Comparison of ENCODE assay signal across 8 cellular contexts in the genomic region with DNA sequence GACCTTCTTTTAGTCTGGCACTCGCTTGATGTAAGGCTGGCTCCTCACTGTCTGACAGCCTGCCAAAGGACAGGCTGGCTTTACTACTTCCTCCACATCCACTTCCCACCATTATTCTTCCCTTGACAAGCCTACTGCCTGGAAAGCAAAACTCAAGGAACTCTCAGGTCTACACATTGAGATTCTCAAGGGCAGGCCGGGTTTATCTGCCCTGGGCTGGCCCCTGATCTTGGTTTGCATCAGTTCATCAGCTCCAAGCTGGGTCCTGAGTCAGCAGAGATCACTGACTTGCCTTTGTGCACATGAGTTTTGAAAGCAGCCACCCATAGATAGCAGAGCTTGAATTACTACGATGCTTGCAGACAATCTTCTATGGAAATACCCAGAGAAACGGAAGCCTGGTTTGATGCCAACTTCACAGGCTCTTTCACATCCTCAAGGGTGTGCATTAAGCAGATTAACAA. TPM values are rescaled to one million over a fixed set of nuclear protein-coding genes. Genes with fewer than 3 reads are reported as not detected.
A peak's percentile ranks its signal among the peaks of the same experiment; 100 is the strongest.
DNase-seq lines count a peak whose midpoint lies in the region; ATAC-seq lines count a peak whose summit lies in the region.

No MANE protein-coding gene starts in this region.

- no peaks in the 10 kb centered on the region for H3K27me3 Mint-ChIP-seq in activated CD4-positive, alpha-beta T cell treated with anti-CD3 and anti-CD28 coated beads, Interleukin-2, amount 10 ng/mL, durations not matched to agents 24 days and 14 days
- no peaks in the 10 kb centered on the region for H3K27me3 Mint-ChIP-seq in activated naive CD4-positive, alpha-beta T cell treated with anti-CD3 and anti-CD28 coated beads, Interleukin-2, amount 10 ng/mL, durations not matched to agents 7 days and 5 days

- CTCF ChIA-PET in activated naive CD4-positive, alpha-beta T cell treated with anti-CD3 and anti-CD28 coated beads, Interleukin-2, amount 10 ng/mL, durations not matched to agents 7 days and 5 days (lab: Charles Lee): interaction anchor here (1.4 to 1.8 kb wide), 3 partner anchors 10 to 471 kb away, joined by 3 to 5 read pairs (median 5); no protein-coding TSS in a partner anchor

- H3K36me3 Mint-ChIP-seq in activated CD4-positive, alpha-beta T cell treated with anti-CD3 and anti-CD28 coated beads, Interleukin-2, amount 10 ng/mL, durations not matched to agents 24 days and 14 days (ENCODE audit: low read depth): peaks cover 14% of the 10 kb centered on the region
- peaks cover 6% of the 10 kb centered on the region for H3K36me3 Mint-ChIP-seq in activated naive CD4-positive, alpha-beta T cell treated with anti-CD3 and anti-CD28 coated beads, Interleukin-2, amount 10 ng/mL, durations not matched to agents 7 days and 5 days

- ATAC-seq in HG03108 (IDR thresholded peaks at IDR 0.05; ENCODE audit: unreplicated experiment): peak; percentile 73
- peak; percentile 33 for ATAC-seq in sciatic nerve

- intact Hi-C loops in activated CD4-positive, alpha-beta T cell treated with anti-CD3 and anti-CD28 coated beads, Interleukin-2, amount 10 ng/mL, durations not matched to agents 24 days and 14 days (cut with micrococcal nuclease): loop anchor here (1.0 to 2.0 kb wide), 3 partner anchors 9 to 15 kb away; no protein-coding TSS in a partner anchor
- intact Hi-C loops in sciatic nerve (cut with DNase I): no loop called here

- peak overlapping the region; percentile 49 for H3K4me3 Mint-ChIP-seq in activated CD4-positive, alpha-beta T cell treated with anti-CD3 and anti-CD28 coated beads, Interleukin-2, amount 10 ng/mL, durations not matched to agents 24 days and 14 days
- H3K4me3 Mint-ChIP-seq in activated naive CD4-positive, alpha-beta T cell treated with anti-CD3 and anti-CD28 coated beads, Interleukin-2, amount 10 ng/mL, durations not matched to agents 7 days and 5 days: no peak overlapping the region

- DNase-seq in activated CD4-positive, alpha-beta T cell treated with anti-CD3 and anti-CD28 coated beads, Interleukin-2, amount 10 ng/mL, durations not matched to agents 24 days and 14 days: no peak
- DNase-seq in activated CD4-positive, alpha-beta T cell treated with anti-CD3 and anti-CD28 coated beads for 4 hours: no peak
- DNase-seq in activated naive CD4-positive, alpha-beta T cell treated with anti-CD3 and anti-CD28 coated beads, Interleukin-2, amount 10 ng/mL, durations not matched to agents 7 days and 5 days: no peak
- no peak for DNase-seq in sciatic nerve (ENCODE audit: low spot score)
- DNase-seq in SHP77 (lab: John Stamatoyannopoulos, UW): no peak
- DNase-seq in NCI-H1694 treated with DMSO at 0.1 percent for 48 hours (lab: John Stamatoyannopoulos, UW): no peak
- no peak for DNase-seq in DMS53 (lab: John Stamatoyannopoulos, UW)

- peaks cover 19% of the 10 kb centered on the region for H3K4me1 Mint-ChIP-seq in activated CD4-positive, alpha-beta T cell treated with anti-CD3 and anti-CD28 coated beads, Interleukin-2, amount 10 ng/mL, durations not matched to agents 24 days and 14 days
- peaks cover 15% of the 10 kb centered on the region for H3K4me1 Mint-ChIP-seq in activated naive CD4-positive, alpha-beta T cell treated with anti-CD3 and anti-CD28 coated beads, Interleukin-2, amount 10 ng/mL, durations not matched to agents 7 days and 5 days

- peak overlapping the region; percentile 77 for H3K27ac Mint-ChIP-seq in activated CD4-positive, alpha-beta T cell treated with anti-CD3 and anti-CD28 coated beads, Interleukin-2, amount 10 ng/mL, durations not matched to agents 24 days and 14 days
- H3K27ac Mint-ChIP-seq in activated naive CD4-positive, alpha-beta T cell treated with anti-CD3 and anti-CD28 coated beads, Interleukin-2, amount 10 ng/mL, durations not matched to agents 7 days and 5 days: peak overlapping the region; percentile 29

- no peaks in the 10 kb centered on the region for H3K9me3 Mint-ChIP-seq in activated CD4-positive, alpha-beta T cell treated with anti-CD3 and anti-CD28 coated beads, Interleukin-2, amount 10 ng/mL, durations not matched to agents 24 days and 14 days
- H3K9me3 Mint-ChIP-seq in activated naive CD4-positive, alpha-beta T cell treated with anti-CD3 and anti-CD28 coated beads, Interleukin-2, amount 10 ng/mL, durations not matched to agents 7 days and 5 days: no peaks in the 10 kb centered on the region

RNA-seq across cellular contexts. Expression of a gene that starts 53.9 kb away (rescaled TPM):
- total RNA-seq in activated CD4-positive, alpha-beta T cell treated with anti-CD3 and anti-CD28 coated beads, Interleukin-2, amount 10 ng/mL, durations not matched to agents 24 days and 14 days: 13.3 and 14.2 TPM in 2 replicates
- 13.0 TPM for total RNA-seq in sciatic nerve
